25 cellular contexts compared by ENCODE assay signal in the genomic region with DNA sequence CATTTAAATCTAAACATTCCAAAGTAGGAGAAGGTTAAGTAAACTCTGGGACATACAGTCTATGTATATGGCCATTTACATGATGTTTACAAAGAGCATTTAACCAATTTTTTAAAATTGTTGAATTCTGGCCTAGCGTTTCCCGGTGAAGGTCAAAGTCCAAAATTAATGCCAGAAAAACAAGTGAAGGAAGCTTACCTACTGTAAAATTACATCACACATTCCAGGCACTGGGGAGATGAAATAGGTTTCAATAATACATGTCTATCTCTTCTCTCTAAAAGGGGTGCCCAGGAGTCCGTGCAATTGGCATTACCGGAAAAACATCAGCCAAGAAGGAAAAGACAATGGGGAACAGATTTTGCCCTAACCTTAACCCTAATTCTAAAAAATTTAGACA.
"Had no signal": no experiment of that assay in that cellular context is flagged by ENCODE, and none has a peak within 500 bp of the region (broad histone marks: within the 10 kb centered on the region; RNA-seq: fewer than 3 reads in every experiment).

No MANE protein-coding gene starts in this region.

- H3K4me3 ChIP-seq: coronary artery, dorsolateral prefrontal cortex, gastroesophageal sphincter, heart right ventricle had no signal

- H3K4me1 ChIP-seq: foreskin keratinocyte, gastroesophageal sphincter, heart right ventricle had no signal

- H3K27me3 ChIP-seq: brain microvascular endothelial cell, gastroesophageal sphincter had no signal

- ATAC-seq: activated CD4-positive, alpha-beta T cell treated with anti-CD3 and anti-CD28 coated beads for 36 hours; activated T-cell treated with anti-CD3 and anti-CD28 coated beads, Interleukin-2, amount 50 U/mL, for 72 hours; esophagus mucosa; foreskin keratinocyte; gastroesophageal sphincter; T-cell had no signal

- H3K27ac ChIP-seq: brain microvascular endothelial cell, coronary artery, dorsolateral prefrontal cortex, foreskin keratinocyte, gastroesophageal sphincter, heart right ventricle had no signal

- DNase-seq: activated CD4-positive, alpha-beta memory T cell treated with anti-CD3 and anti-CD28 coated beads for 36 hours; activated CD4-positive, alpha-beta T cell treated with anti-CD3 and anti-CD28 coated beads for 36 hours; activated CD4-positive, alpha-beta T cell treated with anti-CD3 and anti-CD28 coated beads, Interleukin-2, amount 10 ng/mL, durations not matched to agents 24 days and 14 days; activated CD4-positive, CD25-positive, alpha-beta regulatory T cell; activated CD4-positive, CD25-positive, alpha-beta regulatory T cell treated with anti-CD3 and anti-CD28 coated beads, Interleukin-2, amount 50 U/mL, for 72 hours; activated CD8-positive, alpha-beta memory T cell treated with anti-CD3 and anti-CD28 coated beads, Interleukin-2, amount 50 U/mL, for 48 hours; activated gamma-delta T cell; activated naive CD4-positive, alpha-beta T cell treated with anti-CD3 and anti-CD28 coated beads, Interleukin-2, amount 50 U/mL, for 16 hours; activated naive CD4-positive, alpha-beta T cell treated with Interleukin-2 at 50 U/mL for 16 hours; activated T-cell treated with anti-CD3 and anti-CD28 coated beads for 4 hours; activated T-cell treated with anti-CD3 and anti-CD28 coated beads, Interleukin-2, amount 50 U/mL, for 24 hours; activated T-cell treated with anti-CD3 and anti-CD28 coated beads, Interleukin-2, amount 50 U/mL, for 72 hours; amniotic stem cell; anterior cingulate cortex; brain microvascular endothelial cell; dorsolateral prefrontal cortex; effector memory CD4-positive, alpha-beta T cell; endodermal cell; foreskin keratinocyte; heart right ventricle; T-cell; T-helper 9 cell had no signal

- H3K36me3 ChIP-seq: brain microvascular endothelial cell, gastroesophageal sphincter, heart right ventricle had no signal
